Comparison of ENCODE assay signal across 1 cellular context in genomic region chr17:21275579-21276339, GRCh38.
A peak's percentile ranks its signal among the peaks of the same experiment; 100 is the strongest.
TF ChIP-seq lines count a peak whose summit lies in the region.

No MANE protein-coding gene starts in this region.

TF ChIP-seq in HepG2, 621 proteins besides CTCF, POLR2A, EP300 and RAD21 (continued from another document and continues in another):
- TF ChIP-seq E2F2 (CRISPR knock-in tag; IDR thresholded peaks at IDR 0.05; ENCODE audit: borderline replicate concordance) (no peak; the same call in 1 of the 2 replicates), MZF1 (CRISPR knock-in tag; IDR thresholded peaks at IDR 0.05; ENCODE audit: borderline replicate concordance) (0 out of 2 replicates have a peak, but pooled peaks have one; percentile 31), CBX2 (IDR thresholded peaks at IDR 0.05; ENCODE audit: low read depth, low read length) (no peak), CBX2 (CRISPR knock-in tag; IDR thresholded peaks at IDR 0.05; ENCODE audit: low read depth) (no peak; the same call in 1 of the 2 replicates), ZNF512 (CRISPR knock-in tag; IDR thresholded peaks at IDR 0.05) (no peak), ZNF124 (CRISPR knock-in tag; IDR thresholded peaks at IDR 0.05) (0 out of 2 replicates have a peak, but pooled peaks have one; percentile 1), CSRNP1 (CRISPR knock-in tag; IDR thresholded peaks at IDR 0.05) (0 out of 2 replicates have a peak, but pooled peaks have one; percentile 25), ZNF138 (CRISPR knock-in tag; IDR thresholded peaks at IDR 0.05; ENCODE audit: low read depth) (peak; percentile 32; the same call in 1 of the 2 replicates), TFDP2 (CRISPR knock-in tag; IDR thresholded peaks at IDR 0.05) (peak; percentile 50), TCF12 (IDR thresholded peaks at IDR 0.05) (no peak), TCF12 (CRISPR knock-in tag; IDR thresholded peaks at IDR 0.05) (0 out of 2 replicates have a peak, but pooled peaks have one; percentile 23), MEIS2 (CRISPR knock-in tag; IDR thresholded peaks at IDR 0.05) (peak; percentile 22; the same call in 1 of the 2 replicates), SP140L (CRISPR knock-in tag; IDR thresholded peaks at IDR 0.05; ENCODE audit: borderline replicate concordance) (no peak), ZNF674 (CRISPR knock-in tag; IDR thresholded peaks at IDR 0.05; ENCODE audit: low read depth) (no peak), ZNF580 (CRISPR knock-in tag; IDR thresholded peaks at IDR 0.05; ENCODE audit: borderline replicate concordance, low read depth) (no peak), MED8 (CRISPR knock-in tag; IDR thresholded peaks at IDR 0.05; ENCODE audit: insufficient replicate concordance) (peak; percentile 30), YEATS4 (CRISPR knock-in tag; IDR thresholded peaks at IDR 0.05; ENCODE audit: borderline replicate concordance) (peak; percentile 59), ZMAT3 (CRISPR knock-in tag; conservative IDR thresholded peaks at IDR 0.05) (peak; percentile 57; the same call in 1 of the 2 replicates), ARID5B (CRISPR knock-in tag; IDR thresholded peaks at IDR 0.05) (peak; percentile 59; the same call in 1 of the 2 replicates), ELF4 (CRISPR knock-in tag; IDR thresholded peaks at IDR 0.05; ENCODE audit: borderline replicate concordance) (no peak), ARID4A (CRISPR knock-in tag; IDR thresholded peaks at IDR 0.05; ENCODE audit: borderline replicate concordance) (peak; percentile 82; the same call in 1 of the 2 replicates), ZNF780A (CRISPR knock-in tag; IDR thresholded peaks at IDR 0.05) (no peak), DMTF1 (CRISPR knock-in tag; IDR thresholded peaks at IDR 0.05) (no peak), ZNF383 (CRISPR knock-in tag; IDR thresholded peaks at IDR 0.05; ENCODE audit: borderline replicate concordance) (no peak), EEA1 (CRISPR knock-in tag; IDR thresholded peaks at IDR 0.05; ENCODE audit: borderline replicate concordance) (peak; percentile 75; the same call in 1 of the 2 replicates), KAT7 (CRISPR knock-in tag; IDR thresholded peaks at IDR 0.05; ENCODE audit: borderline replicate concordance) (0 out of 2 replicates have a peak, but pooled peaks have one; percentile 39), NR2F2 (IDR thresholded peaks at IDR 0.05; ENCODE audit: borderline replicate concordance, low read depth) (no peak), BRD4 (CRISPR knock-in tag; IDR thresholded peaks at IDR 0.05) (0 out of 2 replicates have a peak, but pooled peaks have one; percentile 55), NR0B2 (CRISPR knock-in tag; IDR thresholded peaks at IDR 0.05) (peak; percentile 70; the same call in 1 of the 2 replicates), ZXDC (CRISPR knock-in tag; IDR thresholded peaks at IDR 0.05) (no peak), HNRNPL (IDR thresholded peaks at IDR 0.05; ENCODE audit: low read depth, low read length) (0 out of 2 replicates have a peak, but pooled peaks have one; percentile 16), IKZF4 (CRISPR knock-in tag; IDR thresholded peaks at IDR 0.05; ENCODE audit: borderline replicate concordance, low read depth, not compliant biosample characterization) (peak; percentile 81), PCBP1 (IDR thresholded peaks at IDR 0.05; ENCODE audit: borderline replicate concordance, low read depth, low read length) (no peak), ZNF337 (CRISPR knock-in tag; IDR thresholded peaks at IDR 0.05; ENCODE audit: borderline replicate concordance, low read depth) (peak; percentile 60; the same call in 1 of the 2 replicates), ZNF616 (CRISPR knock-in tag; IDR thresholded peaks at IDR 0.05; ENCODE audit: low read depth) (peak; percentile 38; the same call in 1 of the 2 replicates), FOXA3 (CRISPR knock-in tag; IDR thresholded peaks at IDR 0.05) (no peak), TOPORS (CRISPR knock-in tag; IDR thresholded peaks at IDR 0.05) (no peak), RAD51 (IDR thresholded peaks at IDR 0.05; ENCODE audit: borderline replicate concordance) (peak; percentile 48; the same call in 1 of the 2 replicates)
